Comparison of ENCODE assay signal across 8 cellular contexts in genomic region chr12:54279227-54279631, GRCh38. TPM values are rescaled to one million over a fixed set of nuclear protein-coding genes. Genes with fewer than 3 reads are reported as not detected.
DNase-seq lines count a peak whose midpoint lies in the region; ATAC-seq, FAIRE-seq and TF ChIP-seq lines count a peak whose summit lies in the region.

No MANE protein-coding gene starts in this region.

- peaks cover 28% of the 10 kb centered on the region for H3K4me1 ChIP-seq in A673 (ENCODE audit: insufficient read depth, low read length, poor library complexity, severe bottlenecking)
- H3K4me1 ChIP-seq in HUES6 (ENCODE audit: control insufficient read depth, insufficient read depth, low read length), result peaks cover 16% of the 10 kb centered on the region
- H3K4me1 ChIP-seq in mucosa of stomach (ENCODE audit: control insufficient read depth, insufficient read depth, low read length), result peaks cover 22% of the 10 kb centered on the region

- H3K4me3 ChIP-seq in A673 (ENCODE audit: low read depth, low read length, poor library complexity, severe bottlenecking) (peak overlapping the region; percentile 73), HUES6 (ENCODE audit: low read depth, low read length) (peak overlapping the region; percentile 92), mucosa of stomach (ENCODE audit: low read length) (peak overlapping the region; percentile 42)

- H3K27ac ChIP-seq in A673 (ENCODE audit: low read depth, low read length, poor library complexity, severe bottlenecking), result peak overlapping the region; percentile 98
- H3K27ac ChIP-seq in HUES6 (ENCODE audit: low read depth, low read length), result peak overlapping the region; percentile 86
- H3K27ac ChIP-seq in cingulate gyrus (ENCODE audit: low read depth, low read length), result peak overlapping the region; percentile 100

- no peak for TF ChIP-seq CTCF in A673 (conservative IDR thresholded peaks at IDR 0.05; ENCODE audit: low read depth, low read length)

- CTCF ChIA-PET in A673 (lab: Charles Lee), result interaction anchor here (0.5 to 0.7 kb wide), 2 partner anchors 46 to 143 kb away, joined by 3 to 4 read pairs; partner anchors contain the start of gene COPZ1

- no peak for FAIRE-seq in urothelium cell line (lab: Jason Lieb, UNC)

- H3K9ac ChIP-seq in HUES6 (ENCODE audit: low read length) (peak overlapping the region; percentile 99), mucosa of stomach (ENCODE audit: low read length) (peak overlapping the region; percentile 73)

- no peak for DNase-seq in A673 (ENCODE audit: low spot score)
- DNase-seq in urothelium cell line (ENCODE audit: low spot score), result no peak
- DNase-seq in NCI-H748 (lab: John Stamatoyannopoulos, UW; ENCODE audit: unreplicated experiment), result no peak
- DNase-seq in NOMO-1 treated with dmso at 0.1 percent for 144 hours (lab: John Stamatoyannopoulos, UW; ENCODE audit: unreplicated experiment), result no peak

- POLR2A ChIA-PET in A673 (lab: Charles Lee; ENCODE audit: low non-redundant PET), result interaction anchor here (1.0 to 2.4 kb wide), 4 partner anchors 10 to 219 kb away, joined by 4 to 16 read pairs (median 8); no protein-coding TSS in a partner anchor

- H3K9me3 ChIP-seq in A673 (ENCODE audit: low read depth, low read length, poor library complexity, severe bottlenecking) (no peaks in the 10 kb centered on the region), HUES6 (ENCODE audit: control insufficient read depth, insufficient read depth, low read depth, low read length) (no peaks in the 10 kb centered on the region), mucosa of stomach (ENCODE audit: control insufficient read depth, low read length) (no peaks in the 10 kb centered on the region)

- BruUV-seq in A673 (replicated peaks; lab: Mats Ljungman, UMichigan), result TSS peak; percentile 68

- no peak for ATAC-seq in GM21367 (IDR thresholded peaks at IDR 0.05; ENCODE audit: unreplicated experiment)

- H3K36me3 ChIP-seq in A673 (ENCODE audit: insufficient read depth, low read length, poor library complexity, severe bottlenecking) (peaks cover 45% of the 10 kb centered on the region), HUES6 (ENCODE audit: control insufficient read depth, insufficient read depth, low read length) (peaks cover 49% of the 10 kb centered on the region), mucosa of stomach (ENCODE audit: control insufficient read depth, insufficient read depth, low read length) (peaks cover 10% of the 10 kb centered on the region)

- intact Hi-C loops in A673 (cut with micrococcal nuclease; ENCODE audit: unreplicated experiment), result loop anchor here (5.0 to 10.0 kb wide), 2 partner anchors 57 to 774 kb away; partner anchors contain the start of genes NPFF and TARBP2

- H3K27me3 ChIP-seq in A673 (replicated peaks; ENCODE audit: insufficient read depth, low read depth, low read length, poor library complexity), result no peaks in the 10 kb centered on the region
- no peaks in the 10 kb centered on the region for H3K27me3 ChIP-seq in HUES6 (ENCODE audit: control insufficient read depth, insufficient read depth, low read length)
- no peaks in the 10 kb centered on the region for H3K27me3 ChIP-seq in mucosa of stomach (ENCODE audit: control insufficient read depth, insufficient read depth, low read length)

RNA-seq across cellular contexts. Expression of gene CBX5, which starts 0.7 kb away (rescaled TPM):
- total RNA-seq in A673 (2021), result 235 and 254 TPM in 2 replicates

RNA-seq across cellular contexts. Expression of gene HNRNPA1, which starts 1.3 kb away (rescaled TPM):
- total RNA-seq in A673 (2021), result 1,763 and 1,764 TPM in 2 replicates

RNA-seq across cellular contexts. Expression of gene NFE2, which starts 21.6 kb away (rescaled TPM):
- total RNA-seq in A673 (2021), result not detected in 2 replicates

RNA-seq across cellular contexts. Expression of gene COPZ1, which starts 45.7 kb away (rescaled TPM):
- total RNA-seq in A673 (2021), result 169 and 187 TPM in 2 replicates

Comparison
In these comparisons a context has a peak if more than half of its experiments do, and no peak if none do; other contexts are left out.
1. H3K4me3 ChIP-seq: peak in every context shown above with its lines; median percentile 92 in HUES6; 73 in A673; 42 in mucosa of stomach.